1 cellular context compared by ENCODE assay signal in the genomic region with DNA sequence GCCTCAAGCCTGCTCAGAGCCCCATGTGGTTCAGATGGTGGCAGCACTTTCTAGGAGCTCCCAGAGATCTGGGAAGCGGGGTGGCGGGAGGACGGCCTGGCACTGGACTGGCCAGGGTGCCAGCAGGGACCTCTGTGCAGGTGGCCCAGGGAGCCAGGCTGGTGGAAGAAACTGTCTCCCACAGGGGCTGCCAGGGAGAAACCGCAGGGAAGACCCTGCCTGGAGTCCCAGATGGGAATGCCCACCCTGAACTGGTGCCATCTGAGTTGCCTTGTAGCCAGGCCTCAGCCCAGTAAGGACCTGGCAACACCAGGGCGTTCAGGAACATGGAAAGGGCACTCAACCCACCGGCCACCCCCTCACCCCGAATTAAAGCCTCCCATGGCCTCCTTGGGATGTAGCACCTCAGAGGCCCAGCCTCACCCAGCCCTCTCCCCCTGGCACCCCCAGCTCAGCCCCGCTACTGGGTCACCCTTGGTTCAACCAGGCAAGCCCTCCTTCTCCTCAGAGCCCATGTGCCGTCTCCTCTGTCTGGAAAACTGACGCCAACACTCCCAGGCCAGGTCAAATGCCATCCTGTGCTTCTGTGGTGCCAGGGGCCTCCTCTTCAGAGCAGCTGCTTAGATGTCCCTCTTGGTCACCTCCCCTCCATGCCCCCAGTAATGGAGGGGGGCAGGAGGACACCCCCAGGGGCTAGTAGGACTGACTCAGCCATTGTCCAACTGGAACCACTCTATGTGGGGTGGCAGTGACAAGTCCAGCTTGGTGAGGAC.
TF ChIP-seq lines count a peak whose summit lies in the region.

No MANE protein-coding gene starts in this region.

TF ChIP-seq in HepG2, 621 proteins besides CTCF, POLR2A, EP300 and RAD21 (continues in another document):
- TF ChIP-seq NFIC (IDR thresholded peaks at IDR 0.05; ENCODE audit: low read length), result no peak
- TF ChIP-seq SIX1 (CRISPR knock-in tag; IDR thresholded peaks at IDR 0.05; ENCODE audit: borderline replicate concordance), result no peak
- TF ChIP-seq, protein P1, sequence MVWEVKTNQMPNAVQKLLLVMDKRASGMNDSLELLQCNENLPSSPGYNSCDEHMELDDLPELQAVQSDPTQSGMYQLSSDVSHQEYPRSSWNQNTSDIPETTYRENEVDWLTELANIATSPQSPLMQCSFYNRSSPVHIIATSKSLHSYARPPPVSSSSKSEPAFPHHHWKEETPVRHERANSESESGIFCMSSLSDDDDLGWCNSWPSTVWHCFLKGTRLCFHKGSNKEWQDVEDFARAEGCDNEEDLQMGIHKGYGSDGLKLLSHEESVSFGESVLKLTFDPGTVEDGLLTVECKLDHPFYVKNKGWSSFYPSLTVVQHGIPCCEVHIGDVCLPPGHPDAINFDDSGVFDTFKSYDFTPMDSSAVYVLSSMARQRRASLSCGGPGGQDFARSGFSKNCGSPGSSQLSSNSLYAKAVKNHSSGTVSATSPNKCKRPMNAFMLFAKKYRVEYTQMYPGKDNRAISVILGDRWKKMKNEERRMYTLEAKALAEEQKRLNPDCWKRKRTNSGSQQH (CRISPR knock-in tag; IDR thresholded peaks at IDR 0.05; ENCODE audit: low read depth), result no peak
- no peak for TF ChIP-seq IKZF1 (IDR thresholded peaks at IDR 0.05)
- no peak for TF ChIP-seq PAWR (CRISPR knock-in tag; IDR thresholded peaks at IDR 0.05; ENCODE audit: borderline replicate concordance)
- TF ChIP-seq SMYD3 (CRISPR knock-in tag; IDR thresholded peaks at IDR 0.05), result no peak
- no peak for TF ChIP-seq ZBTB21 (CRISPR knock-in tag; IDR thresholded peaks at IDR 0.05)
- TF ChIP-seq NCOA1 (CRISPR knock-in tag; IDR thresholded peaks at IDR 0.05), result no peak
- no peak for TF ChIP-seq KMT2B (CRISPR knock-in tag; IDR thresholded peaks at IDR 0.05)
- TF ChIP-seq, protein P2, sequence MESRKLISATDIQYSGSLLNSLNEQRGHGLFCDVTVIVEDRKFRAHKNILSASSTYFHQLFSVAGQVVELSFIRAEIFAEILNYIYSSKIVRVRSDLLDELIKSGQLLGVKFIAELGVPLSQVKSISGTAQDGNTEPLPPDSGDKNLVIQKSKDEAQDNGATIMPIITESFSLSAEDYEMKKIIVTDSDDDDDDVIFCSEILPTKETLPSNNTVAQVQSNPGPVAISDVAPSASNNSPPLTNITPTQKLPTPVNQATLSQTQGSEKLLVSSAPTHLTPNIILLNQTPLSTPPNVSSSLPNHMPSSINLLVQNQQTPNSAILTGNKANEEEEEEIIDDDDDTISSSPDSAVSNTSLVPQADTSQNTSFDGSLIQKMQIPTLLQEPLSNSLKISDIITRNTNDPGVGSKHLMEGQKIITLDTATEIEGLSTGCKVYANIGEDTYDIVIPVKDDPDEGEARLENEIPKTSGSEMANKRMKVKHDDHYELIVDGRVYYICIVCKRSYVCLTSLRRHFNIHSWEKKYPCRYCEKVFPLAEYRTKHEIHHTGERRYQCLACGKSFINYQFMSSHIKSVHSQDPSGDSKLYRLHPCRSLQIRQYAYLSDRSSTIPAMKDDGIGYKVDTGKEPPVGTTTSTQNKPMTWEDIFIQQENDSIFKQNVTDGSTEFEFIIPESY (CRISPR knock-in tag; IDR thresholded peaks at IDR 0.05), result peak; percentile 63; the same call in 1 of the 2 replicates
- TF ChIP-seq SALL1 (CRISPR knock-in tag; IDR thresholded peaks at IDR 0.05), result no peak
- no peak for TF ChIP-seq ZNF816 (CRISPR knock-in tag; IDR thresholded peaks at IDR 0.05; ENCODE audit: borderline replicate concordance)
- no peak for TF ChIP-seq ZNF207 (IDR thresholded peaks at IDR 0.05; ENCODE audit: borderline replicate concordance)
- TF ChIP-seq ZNF652 (CRISPR knock-in tag; IDR thresholded peaks at IDR 0.05; ENCODE audit: borderline replicate concordance, low read depth), result no peak
- TF ChIP-seq, protein P3, sequence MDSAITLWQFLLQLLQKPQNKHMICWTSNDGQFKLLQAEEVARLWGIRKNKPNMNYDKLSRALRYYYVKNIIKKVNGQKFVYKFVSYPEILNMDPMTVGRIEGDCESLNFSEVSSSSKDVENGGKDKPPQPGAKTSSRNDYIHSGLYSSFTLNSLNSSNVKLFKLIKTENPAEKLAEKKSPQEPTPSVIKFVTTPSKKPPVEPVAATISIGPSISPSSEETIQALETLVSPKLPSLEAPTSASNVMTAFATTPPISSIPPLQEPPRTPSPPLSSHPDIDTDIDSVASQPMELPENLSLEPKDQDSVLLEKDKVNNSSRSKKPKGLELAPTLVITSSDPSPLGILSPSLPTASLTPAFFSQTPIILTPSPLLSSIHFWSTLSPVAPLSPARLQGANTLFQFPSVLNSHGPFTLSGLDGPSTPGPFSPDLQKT (CRISPR knock-in tag; IDR thresholded peaks at IDR 0.05; ENCODE audit: borderline replicate concordance), result no peak
- no peak for TF ChIP-seq SIX4 (CRISPR knock-in tag; IDR thresholded peaks at IDR 0.05)
- TF ChIP-seq MXI1 (IDR thresholded peaks at IDR 0.05; ENCODE audit: borderline replicate concordance, low read depth, low read length), result no peak
- TF ChIP-seq ZNF446 (CRISPR knock-in tag; IDR thresholded peaks at IDR 0.05), result no peak
- TF ChIP-seq, protein P4, sequence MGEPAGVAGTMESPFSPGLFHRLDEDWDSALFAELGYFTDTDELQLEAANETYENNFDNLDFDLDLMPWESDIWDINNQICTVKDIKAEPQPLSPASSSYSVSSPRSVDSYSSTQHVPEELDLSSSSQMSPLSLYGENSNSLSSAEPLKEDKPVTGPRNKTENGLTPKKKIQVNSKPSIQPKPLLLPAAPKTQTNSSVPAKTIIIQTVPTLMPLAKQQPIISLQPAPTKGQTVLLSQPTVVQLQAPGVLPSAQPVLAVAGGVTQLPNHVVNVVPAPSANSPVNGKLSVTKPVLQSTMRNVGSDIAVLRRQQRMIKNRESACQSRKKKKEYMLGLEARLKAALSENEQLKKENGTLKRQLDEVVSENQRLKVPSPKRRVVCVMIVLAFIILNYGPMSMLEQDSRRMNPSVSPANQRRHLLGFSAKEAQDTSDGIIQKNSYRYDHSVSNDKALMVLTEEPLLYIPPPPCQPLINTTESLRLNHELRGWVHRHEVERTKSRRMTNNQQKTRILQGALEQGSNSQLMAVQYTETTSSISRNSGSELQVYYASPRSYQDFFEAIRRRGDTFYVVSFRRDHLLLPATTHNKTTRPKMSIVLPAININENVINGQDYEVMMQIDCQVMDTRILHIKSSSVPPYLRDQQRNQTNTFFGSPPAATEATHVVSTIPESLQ (CRISPR knock-in tag; conservative IDR thresholded peaks at IDR 0.05), result no peak
- TF ChIP-seq PHF21A (CRISPR knock-in tag; IDR thresholded peaks at IDR 0.05), result no peak
- no peak for TF ChIP-seq RFXANK (CRISPR knock-in tag; IDR thresholded peaks at IDR 0.05)
- no peak for TF ChIP-seq STAT5B (CRISPR knock-in tag; IDR thresholded peaks at IDR 0.05)
- no peak for TF ChIP-seq ZNF329 (CRISPR knock-in tag; IDR thresholded peaks at IDR 0.05; ENCODE audit: low read depth)
- no peak for TF ChIP-seq ZFAT (CRISPR knock-in tag; conservative IDR thresholded peaks at IDR 0.05)
- TF ChIP-seq NFRKB (IDR thresholded peaks at IDR 0.05), result no peak
- TF ChIP-seq TOPORS (CRISPR knock-in tag; IDR thresholded peaks at IDR 0.05), result no peak
- TF ChIP-seq, protein P5, sequence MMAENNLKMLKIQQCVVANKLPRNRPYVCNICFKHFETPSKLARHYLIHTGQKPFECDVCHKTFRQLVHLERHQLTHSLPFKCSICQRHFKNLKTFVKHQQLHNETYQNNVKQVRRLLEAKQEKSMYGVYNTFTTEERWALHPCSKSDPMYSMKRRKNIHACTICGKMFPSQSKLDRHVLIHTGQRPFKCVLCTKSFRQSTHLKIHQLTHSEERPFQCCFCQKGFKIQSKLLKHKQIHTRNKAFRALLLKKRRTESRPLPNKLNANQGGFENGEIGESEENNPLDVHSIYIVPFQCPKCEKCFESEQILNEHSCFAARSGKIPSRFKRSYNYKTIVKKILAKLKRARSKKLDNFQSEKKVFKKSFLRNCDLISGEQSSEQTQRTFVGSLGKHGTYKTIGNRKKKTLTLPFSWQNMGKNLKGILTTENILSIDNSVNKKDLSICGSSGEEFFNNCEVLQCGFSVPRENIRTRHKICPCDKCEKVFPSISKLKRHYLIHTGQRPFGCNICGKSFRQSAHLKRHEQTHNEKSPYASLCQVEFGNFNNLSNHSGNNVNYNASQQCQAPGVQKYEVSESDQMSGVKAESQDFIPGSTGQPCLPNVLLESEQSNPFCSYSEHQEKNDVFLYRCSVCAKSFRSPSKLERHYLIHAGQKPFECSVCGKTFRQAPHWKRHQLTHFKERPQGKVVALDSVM (CRISPR knock-in tag; IDR thresholded peaks at IDR 0.05), result no peak
- no peak for TF ChIP-seq ZNF317 (CRISPR knock-in tag; IDR thresholded peaks at IDR 0.05)
- TF ChIP-seq, protein P6, sequence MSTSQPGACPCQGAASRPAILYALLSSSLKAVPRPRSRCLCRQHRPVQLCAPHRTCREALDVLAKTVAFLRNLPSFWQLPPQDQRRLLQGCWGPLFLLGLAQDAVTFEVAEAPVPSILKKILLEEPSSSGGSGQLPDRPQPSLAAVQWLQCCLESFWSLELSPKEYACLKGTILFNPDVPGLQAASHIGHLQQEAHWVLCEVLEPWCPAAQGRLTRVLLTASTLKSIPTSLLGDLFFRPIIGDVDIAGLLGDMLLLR (CRISPR knock-in tag; IDR thresholded peaks at IDR 0.05), result no peak
- no peak for TF ChIP-seq NRL (CRISPR knock-in tag; IDR thresholded peaks at IDR 0.05; ENCODE audit: borderline replicate concordance)
- TF ChIP-seq, protein P7, sequence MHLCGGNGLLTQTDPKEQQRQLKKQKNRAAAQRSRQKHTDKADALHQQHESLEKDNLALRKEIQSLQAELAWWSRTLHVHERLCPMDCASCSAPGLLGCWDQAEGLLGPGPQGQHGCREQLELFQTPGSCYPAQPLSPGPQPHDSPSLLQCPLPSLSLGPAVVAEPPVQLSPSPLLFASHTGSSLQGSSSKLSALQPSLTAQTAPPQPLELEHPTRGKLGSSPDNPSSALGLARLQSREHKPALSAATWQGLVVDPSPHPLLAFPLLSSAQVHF (CRISPR knock-in tag; IDR thresholded peaks at IDR 0.05), result no peak
- 0 out of 2 replicates have a peak, but pooled peaks have one; percentile 18 for TF ChIP-seq ZFX (CRISPR knock-in tag; IDR thresholded peaks at IDR 0.05; ENCODE audit: low read depth)
- no peak for TF ChIP-seq XBP1 (CRISPR knock-in tag; IDR thresholded peaks at IDR 0.05)
- TF ChIP-seq, protein P8, sequence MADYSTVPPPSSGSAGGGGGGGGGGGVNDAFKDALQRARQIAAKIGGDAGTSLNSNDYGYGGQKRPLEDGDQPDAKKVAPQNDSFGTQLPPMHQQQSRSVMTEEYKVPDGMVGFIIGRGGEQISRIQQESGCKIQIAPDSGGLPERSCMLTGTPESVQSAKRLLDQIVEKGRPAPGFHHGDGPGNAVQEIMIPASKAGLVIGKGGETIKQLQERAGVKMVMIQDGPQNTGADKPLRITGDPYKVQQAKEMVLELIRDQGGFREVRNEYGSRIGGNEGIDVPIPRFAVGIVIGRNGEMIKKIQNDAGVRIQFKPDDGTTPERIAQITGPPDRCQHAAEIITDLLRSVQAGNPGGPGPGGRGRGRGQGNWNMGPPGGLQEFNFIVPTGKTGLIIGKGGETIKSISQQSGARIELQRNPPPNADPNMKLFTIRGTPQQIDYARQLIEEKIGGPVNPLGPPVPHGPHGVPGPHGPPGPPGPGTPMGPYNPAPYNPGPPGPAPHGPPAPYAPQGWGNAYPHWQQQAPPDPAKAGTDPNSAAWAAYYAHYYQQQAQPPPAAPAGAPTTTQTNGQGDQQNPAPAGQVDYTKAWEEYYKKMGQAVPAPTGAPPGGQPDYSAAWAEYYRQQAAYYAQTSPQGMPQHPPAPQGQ (CRISPR knock-in tag; IDR thresholded peaks at IDR 0.05; ENCODE audit: borderline replicate concordance), result no peak
- TF ChIP-seq U2AF2 (IDR thresholded peaks at IDR 0.05; ENCODE audit: low read depth, low read length), result no peak
- TF ChIP-seq AKAP8 (CRISPR knock-in tag; IDR thresholded peaks at IDR 0.05), result 0 out of 2 replicates have a peak, but pooled peaks have one; percentile 20
- no peak for TF ChIP-seq CCDC6 (CRISPR knock-in tag; IDR thresholded peaks at IDR 0.05)
- TF ChIP-seq, protein P9, sequence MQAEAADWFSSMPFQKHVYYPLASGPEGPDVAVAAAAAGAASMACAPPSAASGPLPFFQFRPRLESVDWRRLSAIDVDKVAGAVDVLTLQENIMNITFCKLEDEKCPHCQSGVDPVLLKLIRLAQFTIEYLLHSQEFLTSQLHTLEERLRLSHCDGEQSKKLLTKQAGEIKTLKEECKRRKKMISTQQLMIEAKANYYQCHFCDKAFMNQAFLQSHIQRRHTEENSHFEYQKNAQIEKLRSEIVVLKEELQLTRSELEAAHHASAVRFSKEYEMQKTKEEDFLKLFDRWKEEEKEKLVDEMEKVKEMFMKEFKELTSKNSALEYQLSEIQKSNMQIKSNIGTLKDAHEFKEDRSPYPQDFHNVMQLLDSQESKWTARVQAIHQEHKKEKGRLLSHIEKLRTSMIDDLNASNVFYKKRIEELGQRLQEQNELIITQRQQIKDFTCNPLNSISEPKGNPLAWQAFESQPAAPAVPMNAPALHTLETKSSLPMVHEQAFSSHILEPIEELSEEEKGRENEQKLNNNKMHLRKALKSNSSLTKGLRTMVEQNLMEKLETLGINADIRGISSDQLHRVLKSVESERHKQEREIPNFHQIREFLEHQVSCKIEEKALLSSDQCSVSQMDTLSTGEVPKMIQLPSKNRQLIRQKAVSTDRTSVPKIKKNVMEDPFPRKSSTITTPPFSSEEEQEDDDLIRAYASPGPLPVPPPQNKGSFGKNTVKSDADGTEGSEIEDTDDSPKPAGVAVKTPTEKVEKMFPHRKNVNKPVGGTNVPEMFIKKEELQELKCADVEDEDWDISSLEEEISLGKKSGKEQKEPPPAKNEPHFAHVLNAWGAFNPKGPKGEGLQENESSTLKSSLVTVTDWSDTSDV (CRISPR knock-in tag; IDR thresholded peaks at IDR 0.05), result 0 out of 2 replicates have a peak, but pooled peaks have one; percentile 15
- TF ChIP-seq FOXC1 (CRISPR knock-in tag; IDR thresholded peaks at IDR 0.05; ENCODE audit: borderline replicate concordance), result no peak
- TF ChIP-seq FOSL2 (CRISPR knock-in tag; IDR thresholded peaks at IDR 0.05), result no peak
- TF ChIP-seq SRSF1 (optimal IDR thresholded peaks at IDR 0.05; ENCODE audit: low read depth, low read length), result no peak
- TF ChIP-seq HNRNPL (IDR thresholded peaks at IDR 0.05; ENCODE audit: low read depth, low read length), result 0 out of 2 replicates have a peak, but pooled peaks have one; percentile 48
